Comparison of ENCODE assay signal across 1 cellular context in the genomic region with DNA sequence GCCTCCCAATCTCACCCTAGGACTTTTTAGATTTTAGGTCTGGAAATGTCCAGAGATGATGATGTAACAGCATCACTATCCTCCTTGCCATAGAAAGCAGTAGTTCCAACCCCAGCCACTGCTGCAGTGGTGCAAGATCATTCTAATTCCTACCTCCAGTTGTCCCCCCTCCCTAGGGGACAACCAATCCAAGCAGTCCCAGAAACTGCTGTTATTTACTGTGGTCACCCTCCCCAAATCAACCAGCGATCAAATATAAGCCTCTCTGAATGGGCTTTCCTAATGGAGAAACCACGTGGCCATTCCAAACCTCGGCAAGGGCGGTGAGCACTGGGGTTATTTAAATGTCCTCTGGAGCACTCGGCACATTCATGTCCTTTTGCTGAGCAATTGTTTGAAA.
TF ChIP-seq lines count a peak whose summit lies in the region.

No MANE protein-coding gene starts in this region.

TF ChIP-seq in GM23338, 12 proteins besides CTCF, POLR2A, EP300 and RAD21 (continued from another document):
- TF ChIP-seq EZH2 (IDR thresholded peaks at IDR 0.05; ENCODE audit: low read depth, unreplicated experiment) (no peak), CREB1 (CRISPR knock-in tag; IDR thresholded peaks at IDR 0.05; ENCODE audit: low read depth) (no peak), ZNF331 (CRISPR knock-in tag; IDR thresholded peaks at IDR 0.05; ENCODE audit: low read depth) (no peak), ZNF114 (CRISPR knock-in tag; IDR thresholded peaks at IDR 0.05) (no peak), NANOG (IDR thresholded peaks at IDR 0.05; ENCODE audit: borderline replicate concordance) (no peak), POLR2AphosphoS5 (IDR thresholded peaks at IDR 0.05; ENCODE audit: low read depth) (no peak)
- TF ChIP-seq, protein P1, sequence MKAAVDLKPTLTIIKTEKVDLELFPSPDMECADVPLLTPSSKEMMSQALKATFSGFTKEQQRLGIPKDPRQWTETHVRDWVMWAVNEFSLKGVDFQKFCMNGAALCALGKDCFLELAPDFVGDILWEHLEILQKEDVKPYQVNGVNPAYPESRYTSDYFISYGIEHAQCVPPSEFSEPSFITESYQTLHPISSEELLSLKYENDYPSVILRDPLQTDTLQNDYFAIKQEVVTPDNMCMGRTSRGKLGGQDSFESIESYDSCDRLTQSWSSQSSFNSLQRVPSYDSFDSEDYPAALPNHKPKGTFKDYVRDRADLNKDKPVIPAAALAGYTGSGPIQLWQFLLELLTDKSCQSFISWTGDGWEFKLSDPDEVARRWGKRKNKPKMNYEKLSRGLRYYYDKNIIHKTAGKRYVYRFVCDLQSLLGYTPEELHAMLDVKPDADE (IDR thresholded peaks at IDR 0.05): no peak
- TF ChIP-seq, protein P2, sequence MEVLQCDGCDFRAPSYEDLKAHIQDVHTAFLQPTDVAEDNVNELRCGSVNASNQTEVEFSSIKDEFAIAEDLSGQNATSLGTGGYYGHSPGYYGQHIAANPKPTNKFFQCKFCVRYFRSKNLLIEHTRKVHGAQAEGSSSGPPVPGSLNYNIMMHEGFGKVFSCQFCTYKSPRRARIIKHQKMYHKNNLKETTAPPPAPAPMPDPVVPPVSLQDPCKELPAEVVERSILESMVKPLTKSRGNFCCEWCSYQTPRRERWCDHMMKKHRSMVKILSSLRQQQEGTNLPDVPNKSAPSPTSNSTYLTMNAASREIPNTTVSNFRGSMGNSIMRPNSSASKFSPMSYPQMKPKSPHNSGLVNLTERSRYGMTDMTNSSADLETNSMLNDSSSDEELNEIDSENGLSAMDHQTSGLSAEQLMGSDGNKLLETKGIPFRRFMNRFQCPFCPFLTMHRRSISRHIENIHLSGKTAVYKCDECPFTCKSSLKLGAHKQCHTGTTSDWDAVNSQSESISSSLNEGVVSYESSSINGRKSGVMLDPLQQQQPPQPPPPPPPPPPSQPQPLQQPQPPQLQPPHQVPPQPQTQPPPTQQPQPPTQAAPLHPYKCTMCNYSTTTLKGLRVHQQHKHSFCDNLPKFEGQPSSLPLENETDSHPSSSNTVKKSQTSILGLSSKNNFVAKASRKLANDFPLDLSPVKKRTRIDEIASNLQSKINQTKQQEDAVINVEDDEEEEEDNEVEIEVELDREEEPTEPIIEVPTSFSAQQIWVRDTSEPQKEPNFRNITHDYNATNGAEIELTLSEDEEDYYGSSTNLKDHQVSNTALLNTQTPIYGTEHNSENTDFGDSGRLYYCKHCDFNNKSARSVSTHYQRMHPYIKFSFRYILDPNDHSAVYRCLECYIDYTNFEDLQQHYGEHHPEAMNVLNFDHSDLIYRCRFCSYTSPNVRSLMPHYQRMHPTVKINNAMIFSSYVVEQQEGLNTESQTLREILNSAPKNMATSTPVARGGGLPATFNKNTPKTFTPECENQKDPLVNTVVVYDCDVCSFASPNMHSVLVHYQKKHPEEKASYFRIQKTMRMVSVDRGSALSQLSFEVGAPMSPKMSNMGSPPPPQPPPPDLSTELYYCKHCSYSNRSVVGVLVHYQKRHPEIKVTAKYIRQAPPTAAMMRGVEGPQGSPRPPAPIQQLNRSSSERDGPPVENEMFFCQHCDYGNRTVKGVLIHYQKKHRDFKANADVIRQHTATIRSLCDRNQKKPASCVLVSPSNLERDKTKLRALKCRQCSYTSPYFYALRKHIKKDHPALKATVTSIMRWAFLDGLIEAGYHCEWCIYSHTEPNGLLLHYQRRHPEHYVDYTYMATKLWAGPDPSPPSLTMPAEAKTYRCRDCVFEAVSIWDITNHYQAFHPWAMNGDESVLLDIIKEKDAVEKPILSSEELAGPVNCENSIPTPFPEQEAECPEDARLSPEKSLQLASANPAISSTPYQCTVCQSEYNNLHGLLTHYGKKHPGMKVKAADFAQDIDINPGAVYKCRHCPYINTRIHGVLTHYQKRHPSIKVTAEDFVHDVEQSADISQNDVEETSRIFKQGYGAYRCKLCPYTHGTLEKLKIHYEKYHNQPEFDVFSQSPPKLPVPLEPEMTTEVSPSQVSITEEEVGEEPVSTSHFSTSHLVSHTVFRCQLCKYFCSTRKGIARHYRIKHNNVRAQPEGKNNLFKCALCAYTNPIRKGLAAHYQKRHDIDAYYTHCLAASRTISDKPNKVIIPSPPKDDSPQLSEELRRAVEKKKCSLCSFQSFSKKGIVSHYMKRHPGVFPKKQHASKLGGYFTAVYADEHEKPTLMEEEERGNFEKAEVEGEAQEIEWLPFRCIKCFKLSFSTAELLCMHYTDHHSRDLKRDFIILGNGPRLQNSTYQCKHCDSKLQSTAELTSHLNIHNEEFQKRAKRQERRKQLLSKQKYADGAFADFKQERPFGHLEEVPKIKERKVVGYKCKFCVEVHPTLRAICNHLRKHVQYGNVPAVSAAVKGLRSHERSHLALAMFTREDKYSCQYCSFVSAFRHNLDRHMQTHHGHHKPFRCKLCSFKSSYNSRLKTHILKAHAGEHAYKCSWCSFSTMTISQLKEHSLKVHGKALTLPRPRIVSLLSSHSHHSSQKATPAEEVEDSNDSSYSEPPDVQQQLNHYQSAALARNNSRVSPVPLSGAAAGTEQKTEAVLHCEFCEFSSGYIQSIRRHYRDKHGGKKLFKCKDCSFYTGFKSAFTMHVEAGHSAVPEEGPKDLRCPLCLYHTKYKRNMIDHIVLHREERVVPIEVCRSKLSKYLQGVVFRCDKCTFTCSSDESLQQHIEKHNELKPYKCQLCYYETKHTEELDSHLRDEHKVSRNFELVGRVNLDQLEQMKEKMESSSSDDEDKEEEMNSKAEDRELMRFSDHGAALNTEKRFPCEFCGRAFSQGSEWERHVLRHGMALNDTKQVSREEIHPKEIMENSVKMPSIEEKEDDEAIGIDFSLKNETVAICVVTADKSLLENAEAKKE (CRISPR knock-in tag; IDR thresholded peaks at IDR 0.05): no peak
